1 cellular context compared by ENCODE assay signal in the genomic region with DNA sequence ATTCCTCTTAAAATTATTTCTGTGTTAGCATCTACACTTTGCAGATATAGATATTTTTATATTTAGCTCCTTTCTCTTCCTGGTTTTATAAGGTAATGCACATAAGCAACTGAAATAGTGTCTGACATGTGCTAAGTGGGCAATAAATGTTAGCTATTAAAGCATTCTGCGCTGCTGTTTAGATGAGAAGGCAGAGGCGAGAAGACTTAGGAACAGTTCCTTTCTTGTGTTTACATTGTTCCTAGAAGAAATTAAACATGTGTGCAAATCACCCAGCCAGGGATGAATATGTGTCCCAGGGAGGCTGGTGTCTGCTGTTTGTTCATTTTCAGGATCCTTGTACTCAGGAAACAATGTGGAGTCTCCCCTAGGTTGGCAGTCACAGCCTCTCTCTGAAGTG.
TF ChIP-seq lines count a peak whose summit lies in the region.

No MANE protein-coding gene starts in this region.

TF ChIP-seq in GM23338, 12 proteins besides CTCF, POLR2A, EP300 and RAD21 (continued from another document):
- TF ChIP-seq, protein P1, sequence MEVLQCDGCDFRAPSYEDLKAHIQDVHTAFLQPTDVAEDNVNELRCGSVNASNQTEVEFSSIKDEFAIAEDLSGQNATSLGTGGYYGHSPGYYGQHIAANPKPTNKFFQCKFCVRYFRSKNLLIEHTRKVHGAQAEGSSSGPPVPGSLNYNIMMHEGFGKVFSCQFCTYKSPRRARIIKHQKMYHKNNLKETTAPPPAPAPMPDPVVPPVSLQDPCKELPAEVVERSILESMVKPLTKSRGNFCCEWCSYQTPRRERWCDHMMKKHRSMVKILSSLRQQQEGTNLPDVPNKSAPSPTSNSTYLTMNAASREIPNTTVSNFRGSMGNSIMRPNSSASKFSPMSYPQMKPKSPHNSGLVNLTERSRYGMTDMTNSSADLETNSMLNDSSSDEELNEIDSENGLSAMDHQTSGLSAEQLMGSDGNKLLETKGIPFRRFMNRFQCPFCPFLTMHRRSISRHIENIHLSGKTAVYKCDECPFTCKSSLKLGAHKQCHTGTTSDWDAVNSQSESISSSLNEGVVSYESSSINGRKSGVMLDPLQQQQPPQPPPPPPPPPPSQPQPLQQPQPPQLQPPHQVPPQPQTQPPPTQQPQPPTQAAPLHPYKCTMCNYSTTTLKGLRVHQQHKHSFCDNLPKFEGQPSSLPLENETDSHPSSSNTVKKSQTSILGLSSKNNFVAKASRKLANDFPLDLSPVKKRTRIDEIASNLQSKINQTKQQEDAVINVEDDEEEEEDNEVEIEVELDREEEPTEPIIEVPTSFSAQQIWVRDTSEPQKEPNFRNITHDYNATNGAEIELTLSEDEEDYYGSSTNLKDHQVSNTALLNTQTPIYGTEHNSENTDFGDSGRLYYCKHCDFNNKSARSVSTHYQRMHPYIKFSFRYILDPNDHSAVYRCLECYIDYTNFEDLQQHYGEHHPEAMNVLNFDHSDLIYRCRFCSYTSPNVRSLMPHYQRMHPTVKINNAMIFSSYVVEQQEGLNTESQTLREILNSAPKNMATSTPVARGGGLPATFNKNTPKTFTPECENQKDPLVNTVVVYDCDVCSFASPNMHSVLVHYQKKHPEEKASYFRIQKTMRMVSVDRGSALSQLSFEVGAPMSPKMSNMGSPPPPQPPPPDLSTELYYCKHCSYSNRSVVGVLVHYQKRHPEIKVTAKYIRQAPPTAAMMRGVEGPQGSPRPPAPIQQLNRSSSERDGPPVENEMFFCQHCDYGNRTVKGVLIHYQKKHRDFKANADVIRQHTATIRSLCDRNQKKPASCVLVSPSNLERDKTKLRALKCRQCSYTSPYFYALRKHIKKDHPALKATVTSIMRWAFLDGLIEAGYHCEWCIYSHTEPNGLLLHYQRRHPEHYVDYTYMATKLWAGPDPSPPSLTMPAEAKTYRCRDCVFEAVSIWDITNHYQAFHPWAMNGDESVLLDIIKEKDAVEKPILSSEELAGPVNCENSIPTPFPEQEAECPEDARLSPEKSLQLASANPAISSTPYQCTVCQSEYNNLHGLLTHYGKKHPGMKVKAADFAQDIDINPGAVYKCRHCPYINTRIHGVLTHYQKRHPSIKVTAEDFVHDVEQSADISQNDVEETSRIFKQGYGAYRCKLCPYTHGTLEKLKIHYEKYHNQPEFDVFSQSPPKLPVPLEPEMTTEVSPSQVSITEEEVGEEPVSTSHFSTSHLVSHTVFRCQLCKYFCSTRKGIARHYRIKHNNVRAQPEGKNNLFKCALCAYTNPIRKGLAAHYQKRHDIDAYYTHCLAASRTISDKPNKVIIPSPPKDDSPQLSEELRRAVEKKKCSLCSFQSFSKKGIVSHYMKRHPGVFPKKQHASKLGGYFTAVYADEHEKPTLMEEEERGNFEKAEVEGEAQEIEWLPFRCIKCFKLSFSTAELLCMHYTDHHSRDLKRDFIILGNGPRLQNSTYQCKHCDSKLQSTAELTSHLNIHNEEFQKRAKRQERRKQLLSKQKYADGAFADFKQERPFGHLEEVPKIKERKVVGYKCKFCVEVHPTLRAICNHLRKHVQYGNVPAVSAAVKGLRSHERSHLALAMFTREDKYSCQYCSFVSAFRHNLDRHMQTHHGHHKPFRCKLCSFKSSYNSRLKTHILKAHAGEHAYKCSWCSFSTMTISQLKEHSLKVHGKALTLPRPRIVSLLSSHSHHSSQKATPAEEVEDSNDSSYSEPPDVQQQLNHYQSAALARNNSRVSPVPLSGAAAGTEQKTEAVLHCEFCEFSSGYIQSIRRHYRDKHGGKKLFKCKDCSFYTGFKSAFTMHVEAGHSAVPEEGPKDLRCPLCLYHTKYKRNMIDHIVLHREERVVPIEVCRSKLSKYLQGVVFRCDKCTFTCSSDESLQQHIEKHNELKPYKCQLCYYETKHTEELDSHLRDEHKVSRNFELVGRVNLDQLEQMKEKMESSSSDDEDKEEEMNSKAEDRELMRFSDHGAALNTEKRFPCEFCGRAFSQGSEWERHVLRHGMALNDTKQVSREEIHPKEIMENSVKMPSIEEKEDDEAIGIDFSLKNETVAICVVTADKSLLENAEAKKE (CRISPR knock-in tag; IDR thresholded peaks at IDR 0.05): no peak
- TF ChIP-seq ZNF114 (CRISPR knock-in tag; IDR thresholded peaks at IDR 0.05): no peak
- TF ChIP-seq JUNB (IDR thresholded peaks at IDR 0.05; ENCODE audit: unreplicated experiment): no peak
- no peak for TF ChIP-seq EZH2 (IDR thresholded peaks at IDR 0.05; ENCODE audit: low read depth, unreplicated experiment)
